Comparison of ENCODE assay signal across 8 cellular contexts in genomic region chr17:79188048-79188447, GRCh38.
DNase-seq lines count a peak whose midpoint lies in the region; ATAC-seq lines count a peak whose summit lies in the region.

No MANE protein-coding gene starts in this region.

- H3K4me1 Mint-ChIP-seq in activated CD4-positive, alpha-beta memory T cell treated with anti-CD3 and anti-CD28 coated beads, Interleukin-2, amount 10 ng/mL, durations not matched to agents 7 days and 5 days, result no peaks in the 10 kb centered on the region

- no peak overlapping the region for H3K27ac Mint-ChIP-seq in activated CD4-positive, alpha-beta memory T cell treated with anti-CD3 and anti-CD28 coated beads, Interleukin-2, amount 10 ng/mL, durations not matched to agents 7 days and 5 days

- H3K9me3 Mint-ChIP-seq in activated CD4-positive, alpha-beta memory T cell treated with anti-CD3 and anti-CD28 coated beads, Interleukin-2, amount 10 ng/mL, durations not matched to agents 7 days and 5 days, result no peaks in the 10 kb centered on the region

- DNase-seq in Caki2 (ENCODE audit: low read depth), result peak; percentile 20
- DNase-seq in HPDE6-E6E7 (ENCODE audit: extremely low spot score), result peak; percentile 51
- peak; percentile 20 for DNase-seq in activated CD4-positive, alpha-beta memory T cell treated with anti-CD3 and anti-CD28 coated beads, Interleukin-2, amount 10 ng/mL, durations not matched to agents 7 days and 5 days
- no peak for DNase-seq in left lobe of liver (ENCODE audit: low spot score)
- DNase-seq in activated CD8-positive, alpha-beta memory T cell treated with anti-CD3 and anti-CD28 coated beads, Interleukin-2, amount 50 U/mL, for 48 hours, result no peak
- no peak for DNase-seq in NCI-H226

- peak; percentile 76 for ATAC-seq in left lobe of liver
- no peak for ATAC-seq in GM21390 (IDR thresholded peaks at IDR 0.05; ENCODE audit: unreplicated experiment)
- ATAC-seq in GM18498 (IDR thresholded peaks at IDR 0.05; ENCODE audit: unreplicated experiment), result no peak

- in situ Hi-C loops in Caki2 (cut with HindIII; ENCODE audit: low pct_unique_long_range_greater_than_20kb, low sequenced_read_pairs), result no loop called here

- CTCF ChIA-PET in activated CD4-positive, alpha-beta memory T cell treated with anti-CD3 and anti-CD28 coated beads, Interleukin-2, amount 10 ng/mL, durations not matched to agents 7 days and 5 days (lab: Charles Lee), result no interaction called here

- H3K27me3 Mint-ChIP-seq in activated CD4-positive, alpha-beta memory T cell treated with anti-CD3 and anti-CD28 coated beads, Interleukin-2, amount 10 ng/mL, durations not matched to agents 7 days and 5 days, result peaks cover 33% of the 10 kb centered on the region

- no peak overlapping the region for H3K4me3 Mint-ChIP-seq in activated CD4-positive, alpha-beta memory T cell treated with anti-CD3 and anti-CD28 coated beads, Interleukin-2, amount 10 ng/mL, durations not matched to agents 7 days and 5 days

- POLR2A ChIA-PET in activated CD4-positive, alpha-beta memory T cell treated with anti-CD3 and anti-CD28 coated beads, Interleukin-2, amount 10 ng/mL, durations not matched to agents 7 days and 5 days (lab: Charles Lee), result no interaction called here

- no peaks in the 10 kb centered on the region for H3K36me3 Mint-ChIP-seq in activated CD4-positive, alpha-beta memory T cell treated with anti-CD3 and anti-CD28 coated beads, Interleukin-2, amount 10 ng/mL, durations not matched to agents 7 days and 5 days (ENCODE audit: low read depth)

Comparison
In these comparisons a context has a peak if more than half of its experiments do, and no peak if none do; other contexts are left out.
1. DNase-seq: peak in Caki2 (single experiment), HPDE6-E6E7 (single experiment) and activated CD4-positive, alpha-beta memory T cell treated with anti-CD3 and anti-CD28 coated beads, Interleukin-2, amount 10 ng/mL, durations not matched to agents 7 days and 5 days (single experiment); none in left lobe of liver (single experiment), activated CD8-positive, alpha-beta memory T cell treated with anti-CD3 and anti-CD28 coated beads, Interleukin-2, amount 50 U/mL, for 48 hours (single experiment) and NCI-H226 (single experiment).